Comparison of ENCODE assay signal across 9 cellular contexts in the genomic region with DNA sequence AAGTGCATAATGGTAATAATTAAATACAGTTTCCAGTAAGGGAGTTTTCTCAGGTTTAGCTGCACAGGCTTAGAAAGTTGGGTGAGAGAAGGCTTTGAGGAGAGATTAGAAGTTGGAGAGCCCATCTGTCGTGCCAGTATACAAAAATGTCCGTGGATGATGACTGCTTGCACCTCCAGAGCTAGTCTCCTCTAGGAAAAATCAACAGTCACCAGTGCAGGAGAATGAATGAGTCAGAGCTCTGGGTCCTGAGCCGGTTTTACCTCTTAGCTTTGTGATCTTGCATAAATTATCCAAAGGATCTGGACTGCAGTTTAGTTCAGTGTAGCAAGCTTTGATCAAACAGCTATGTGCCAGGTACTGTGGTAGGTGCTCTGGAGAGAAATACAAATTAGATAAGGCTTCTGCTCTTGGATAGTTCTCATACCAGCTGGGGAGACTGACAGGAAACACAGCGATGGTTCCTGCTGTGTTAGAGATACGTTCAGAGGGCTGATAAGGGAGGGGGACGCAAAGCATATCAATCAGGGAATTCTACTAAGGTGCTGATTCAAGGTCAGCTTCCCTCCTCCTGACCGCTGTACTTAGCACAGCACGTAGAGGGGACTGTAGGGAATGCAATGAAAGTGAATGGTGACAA.
DNase-seq lines count a peak whose midpoint lies in the region; ATAC-seq and TF ChIP-seq lines count a peak whose summit lies in the region.
"Had no signal": no experiment of that assay in that cellular context is flagged by ENCODE, and none has a peak within 500 bp of the region (broad histone marks: within the 10 kb centered on the region; RNA-seq: fewer than 3 reads in every experiment).

No MANE protein-coding gene starts in this region.

- CTCF ChIA-PET in RWPE1 (lab: Yijun Ruan, JAX), result no interaction called here

- TF ChIP-seq CTCF in RWPE1 (conservative IDR thresholded peaks at IDR 0.05; ENCODE audit: low read depth), result no peak

- POLR2A ChIA-PET in RWPE1 (lab: Yijun Ruan, JAX; ENCODE audit: low non-redundant PET), result no interaction called here

- H3K4me3 ChIP-seq in skeletal muscle tissue (ENCODE audit: low read length in 3 of 3), result no peak overlapping the region

- H3K9me3 ChIP-seq in skeletal muscle tissue (ENCODE audit: control insufficient read depth in 3 of 3, low read length in 3 of 3), result no peaks in the 10 kb centered on the region

- peaks cover 0 to 4% (median 2%) of the 10 kb centered on the region in 3 donors for H3K36me3 ChIP-seq in skeletal muscle tissue (ENCODE audit: control insufficient read depth in 3 of 3, insufficient read depth in 3 of 3, low read length in 3 of 3)

- peak; percentile 23 to 75 for ATAC-seq in left cardiac atrium
- no peak for ATAC-seq in HG02642 (IDR thresholded peaks at IDR 0.05; ENCODE audit: poor library complexity, unreplicated experiment)
- ATAC-seq in GM21367 (IDR thresholded peaks at IDR 0.05; ENCODE audit: unreplicated experiment), result no peak

- H3K27ac ChIP-seq in RWPE1, result no peak overlapping the region
- no peak overlapping the region for H3K27ac ChIP-seq in skeletal muscle tissue (ENCODE audit: low read depth, low read length)

- DNase-seq in HT-29 (ENCODE audit: low spot score) (peak; percentile 94), RWPE1 (ENCODE audit: low spot score) (peak; percentile 80), left cardiac atrium (no peak), mesenteric fat pad (ENCODE audit: low spot score) (no peak), RKO (ENCODE audit: low spot score) (no peak)
- DNase-seq: activated CD8-positive, alpha-beta memory T cell treated with anti-CD3 and anti-CD28 coated beads, Interleukin-2, amount 50 U/mL, for 4 hours had no signal

- H3K4me1 ChIP-seq in skeletal muscle tissue (ENCODE audit: control insufficient read depth in 3 of 3, insufficient read depth in 3 of 3, low read length in 3 of 3), result peaks cover 44 to 49% (median 47%) of the 10 kb centered on the region in 3 donors

- H3K9ac ChIP-seq in skeletal muscle tissue (ENCODE audit: low read depth in 1 of 3, low read length in 3 of 3), result peak overlapping the region in 2 of 3 donors; percentile 8 to 18

- intact Hi-C loops in left cardiac atrium (cut with DNase I), result no loop called here

- H3K27me3 ChIP-seq in skeletal muscle tissue (ENCODE audit: control insufficient read depth in 3 of 3, insufficient read depth in 3 of 3, low read length in 3 of 3), result no peaks in the 10 kb centered on the region

Comparison
In these comparisons a context has a peak if more than half of its experiments do, and no peak if none do; other contexts are left out.
1. DNase-seq: peak in HT-29 (single experiment) and RWPE1 (single experiment); none in left cardiac atrium (single experiment), mesenteric fat pad (single experiment) and RKO (single experiment).
2. ATAC-seq: peak in left cardiac atrium (2 of 2); none in HG02642 (single experiment) and GM21367 (single experiment).